In the genomic region with DNA sequence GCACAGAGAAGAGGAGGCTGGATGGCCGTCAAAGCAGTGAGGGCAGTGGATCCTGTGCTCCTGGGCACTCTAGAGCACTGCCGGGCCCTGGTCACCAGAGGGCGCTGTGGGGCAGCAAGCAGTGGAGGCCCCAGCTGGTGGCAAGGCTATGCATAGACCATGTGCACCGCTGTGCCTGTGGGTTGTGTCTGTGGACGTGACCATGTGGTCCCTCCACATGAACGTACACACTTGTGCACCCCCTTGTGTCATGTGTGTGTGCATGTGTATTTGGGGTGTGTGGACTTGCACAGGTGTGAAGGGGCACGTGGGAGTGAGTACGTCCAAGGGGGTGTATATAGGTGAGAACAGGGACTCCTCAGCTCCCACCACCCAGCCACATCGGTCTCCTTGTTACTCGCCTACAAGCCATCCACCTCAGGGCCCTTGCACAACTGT, we compare ENCODE assay signal across 8 cellular contexts. TPM values are rescaled to one million over a fixed set of nuclear protein-coding genes. Genes with fewer than 3 reads are reported as not detected.
DNase-seq lines count a peak whose midpoint lies in the region; ATAC-seq and TF ChIP-seq lines count a peak whose summit lies in the region.

No MANE protein-coding gene starts in this region.

- H3K27me3 ChIP-seq in effector memory CD4-positive, alpha-beta T cell (replicated peaks; ENCODE audit: control insufficient read depth, insufficient read depth, low read length, poor library complexity, severe bottlenecking): no peaks in the 10 kb centered on the region

- H3K9me3 Mint-ChIP-seq in mesothelial cell of epicardium: no peaks in the 10 kb centered on the region

- H3K36me3 Mint-ChIP-seq in mesothelial cell of epicardium: no peaks in the 10 kb centered on the region

- no peaks in the 10 kb centered on the region for H3K9me3 ChIP-seq in effector memory CD4-positive, alpha-beta T cell (ENCODE audit: control insufficient read depth, low read length)

- no peak overlapping the region for H3K27ac Mint-ChIP-seq in mesothelial cell of epicardium

- no peak for DNase-seq in AG09309 (ENCODE audit: low read depth)
- peak; percentile 59 for DNase-seq in NOMO-1 treated with dmso at 0.1 percent for 144 hours (lab: John Stamatoyannopoulos, UW; ENCODE audit: unreplicated experiment)
- peak; percentile 98 for DNase-seq in activated CD8-positive, alpha-beta memory T cell treated with anti-CD3 and anti-CD28 coated beads for 24 hours
- peak; percentile 71 to 81 (median 78) for DNase-seq in effector memory CD4-positive, alpha-beta T cell
- DNase-seq in mesothelial cell of epicardium (ENCODE audit: low spot score in 2 of 2, unreplicated experiment in 2 of 2): peak; percentile 78 to 91
- peak; percentile 74 to 86 for DNase-seq in stimulated activated CD8-positive, alpha-beta memory T cell treated with anti-CD3 and anti-CD28 coated beads, Interleukin-4, amount 100 ng/mL, for 4 hours (ENCODE audit: low read depth in 2 of 2, low spot score in 1 of 2)

- H3K27ac ChIP-seq in effector memory CD4-positive, alpha-beta T cell (ENCODE audit: insufficient read depth, low read length, poor library complexity, severe bottlenecking): no peak overlapping the region

- no peaks in the 10 kb centered on the region for H3K36me3 ChIP-seq in effector memory CD4-positive, alpha-beta T cell (ENCODE audit: control insufficient read depth, insufficient read depth, low read length)

- peaks cover 8% of the 10 kb centered on the region for H3K4me1 Mint-ChIP-seq in mesothelial cell of epicardium

- H3K27me3 Mint-ChIP-seq in mesothelial cell of epicardium (ENCODE audit: low read depth): peaks cover 38% of the 10 kb centered on the region

- H3K4me3 Mint-ChIP-seq in mesothelial cell of epicardium: no peak overlapping the region

- peaks cover 41% of the 10 kb centered on the region for H3K4me1 ChIP-seq in effector memory CD4-positive, alpha-beta T cell (ENCODE audit: control insufficient read depth, insufficient read depth, low read length, poor library complexity, severe bottlenecking)

- H3K4me3 ChIP-seq in AG09309 (ENCODE audit: control insufficient read depth, low read depth, low read length): no peak overlapping the region
- no peak overlapping the region for H3K4me3 ChIP-seq in effector memory CD4-positive, alpha-beta T cell (ENCODE audit: insufficient read depth, low read depth, low read length, poor library complexity, severe bottlenecking)

- ATAC-seq in GM18873 (IDR thresholded peaks at IDR 0.05; ENCODE audit: low FRiP score, unreplicated experiment) (peak; percentile 29), HG03520 (IDR thresholded peaks at IDR 0.05; ENCODE audit: unreplicated experiment) (peak; percentile 31)

- TF ChIP-seq CTCF in AG09309 (IDR thresholded peaks at IDR 0.05; ENCODE audit: control insufficient read depth, insufficient read depth, low read depth, low read length, missing control alignments) (peak; percentile 99), mesothelial cell of epicardium (IDR thresholded peaks at IDR 0.05; ENCODE audit: unreplicated experiment) (peak; percentile 78)

RNA-seq across cellular contexts. Expression of gene MAP2K3, which starts 4.4 kb away (rescaled TPM):
- 24.5 to 26.8 TPM (median 26.0 TPM) in 3 replicates for total RNA-seq in mesothelial cell of epicardium

RNA-seq across cellular contexts. Expression of gene NATD1, which starts 26.9 kb away (rescaled TPM):
- total RNA-seq in mesothelial cell of epicardium: 12.3 to 12.7 TPM (median 12.7 TPM) in 3 replicates
